7 cellular contexts compared by ENCODE assay signal in genomic region chr3:28317438-28318022, GRCh38. TPM values are rescaled to one million over a fixed set of nuclear protein-coding genes. Genes with fewer than 3 reads are reported as not detected.
DNase-seq lines count a peak whose midpoint lies in the region; ATAC-seq, FAIRE-seq and TF ChIP-seq lines count a peak whose summit lies in the region.

No MANE protein-coding gene starts in this region.

- H3K9ac ChIP-seq in kidney (ENCODE audit: low read length in 2 of 2) = no peak overlapping the region

- intact Hi-C loops in ascending aorta (cut with DNase I) (no loop called here), kidney (cut with DNase I) (no loop called here)

- H3K4me2 ChIP-seq in DOHH2 (ENCODE audit: low read length) = no peak overlapping the region

- H3K27ac ChIP-seq in DOHH2 (ENCODE audit: low read depth, low read length) (no peak overlapping the region), ascending aorta (no peak overlapping the region), kidney (ENCODE audit: low read depth in 2 of 2, low read length in 2 of 2) (no peak overlapping the region), upper lobe of left lung (no peak overlapping the region)

- TF ChIP-seq CTCF in DOHH2 (IDR thresholded peaks at IDR 0.05; ENCODE audit: low read depth, low read length, poor library complexity, severe bottlenecking) = peak; percentile 61
- peak; percentile 20 to 60 (median 36) for TF ChIP-seq CTCF in ascending aorta (IDR thresholded peaks at IDR 0.05)
- peak; percentile 36 for TF ChIP-seq CTCF in kidney (IDR thresholded peaks at IDR 0.05; ENCODE audit: borderline replicate concordance, extremely low read depth, insufficient read depth)
- peak; percentile 22 to 60 (median 36) for TF ChIP-seq CTCF in upper lobe of left lung (IDR thresholded peaks at IDR 0.05)

- ATAC-seq in GM19025 (IDR thresholded peaks at IDR 0.05; ENCODE audit: low read depth, unreplicated experiment) = peak; percentile 80
- peak; percentile 65 for ATAC-seq in HG03095 (IDR thresholded peaks at IDR 0.05; ENCODE audit: unreplicated experiment)
- ATAC-seq in upper lobe of left lung (ENCODE audit: low FRiP score in 2 of 2) = peak; percentile 66 to 82

- no peak for TF ChIP-seq POLR2A in upper lobe of left lung (IDR thresholded peaks at IDR 0.05)

- FAIRE-seq in kidney (lab: Jason Lieb, UNC) = peak; percentile 65

- H3K27me3 ChIP-seq in DOHH2 (ENCODE audit: control insufficient read depth, low read length) (no peaks in the 10 kb centered on the region), ascending aorta (no peaks in the 10 kb centered on the region), upper lobe of left lung (no peaks in the 10 kb centered on the region)

- H3K4me3 ChIP-seq in DOHH2 (ENCODE audit: low read length) = no peak overlapping the region
- no peak overlapping the region for H3K4me3 ChIP-seq in ascending aorta
- H3K4me3 ChIP-seq in kidney (ENCODE audit: low read length in 2 of 2) = no peak overlapping the region
- H3K4me3 ChIP-seq in upper lobe of left lung = no peak overlapping the region

- no peaks in the 10 kb centered on the region for H4K20me1 ChIP-seq in DOHH2 (ENCODE audit: control insufficient read depth, insufficient read depth, low read depth, low read length)

- no peaks in the 10 kb centered on the region for H3K9me2 ChIP-seq in DOHH2 (replicated peaks; ENCODE audit: control insufficient read depth, low read length)

- DNase-seq in NCI-H774 (lab: John Stamatoyannopoulos, UW) (peak; percentile 2), ascending aorta (ENCODE audit: low spot score in 2 of 2) (no peak), kidney (no peak), upper lobe of left lung (peak in 1 of 2 donors; percentile 21)

- H3F3A ChIP-seq in DOHH2 (ENCODE audit: control insufficient read depth, insufficient read depth) = peaks cover 3% of the 10 kb centered on the region; the same call in 1 of the 2 replicates

- 32 to 33% methylated on average over 2 of the region's 2 CpGs for WGBS in upper lobe of left lung, 2 donors

- no peaks in the 10 kb centered on the region for H3K9me3 ChIP-seq in DOHH2 (ENCODE audit: control insufficient read depth, insufficient read depth, low read length)
- H3K9me3 ChIP-seq in ascending aorta = no peaks in the 10 kb centered on the region
- H3K9me3 ChIP-seq in kidney (ENCODE audit: control insufficient read depth in 1 of 2, low read length in 2 of 2) = no peaks in the 10 kb centered on the region
- no peaks in the 10 kb centered on the region for H3K9me3 ChIP-seq in upper lobe of left lung

- H3K4me1 ChIP-seq in DOHH2 (ENCODE audit: control insufficient read depth, low read length) (no peaks in the 10 kb centered on the region), ascending aorta (no peaks in the 10 kb centered on the region), kidney (ENCODE audit: control insufficient read depth in 1 of 2, insufficient read depth in 1 of 2, low read depth in 1 of 2, low read length in 2 of 2) (no peaks in the 10 kb centered on the region), upper lobe of left lung (no peaks in the 10 kb centered on the region)

- H3K79me2 ChIP-seq in DOHH2 (ENCODE audit: control insufficient read depth, low read length) = no peaks in the 10 kb centered on the region

- H3K36me3 ChIP-seq in DOHH2 (ENCODE audit: control insufficient read depth, low read length) (peaks cover 23% of the 10 kb centered on the region), ascending aorta (peaks cover 0 to 15% of the 10 kb centered on the region in 2 donors), kidney (ENCODE audit: control insufficient read depth in 1 of 2, insufficient read depth in 2 of 2, low read length in 2 of 2) (peaks cover 0 to 4% of the 10 kb centered on the region in 2 donors), upper lobe of left lung (peaks cover 0 to 6% (median 3%) of the 10 kb centered on the region in 4 donors)

- TF ChIP-seq EP300 in upper lobe of left lung (IDR thresholded peaks at IDR 0.05) = no peak

RNA-seq across cellular contexts. Expression of gene ZCWPW2, which starts 31.0 kb away (rescaled TPM):
- total RNA-seq in ascending aorta (not detected), kidney (2.0 TPM), upper lobe of left lung (1 to 10 TPM in 2 of 6 donors, under 1 TPM in 3, not detected in 1; 0.46 to 1.2 (median 0.89) TPM)
- polyA plus RNA-seq in kidney (ENCODE audit: insufficient read depth, low read depth, low replicate concordance) = 0.54 TPM

RNA-seq across cellular contexts. Expression of gene AZI2, which starts 31.1 kb away (rescaled TPM):
- total RNA-seq in ascending aorta (15.3 TPM), kidney (59.0 TPM), upper lobe of left lung (100 to 1,000 TPM in 1 of 6 donors, 10 to 100 TPM in 5; 48.2 to 101 (median 70.7) TPM)
- 38.2 TPM for polyA plus RNA-seq in kidney (ENCODE audit: insufficient read depth, low read depth, low replicate concordance)
